ENCODE assay signal across 22 cellular contexts in genomic region chr7:158351481-158351880, GRCh38.
DNase-seq lines count a peak whose midpoint lies in the region; ATAC-seq and TF ChIP-seq lines count a peak whose summit lies in the region.
"Had no signal": no experiment of that assay in that cellular context is flagged by ENCODE, and none has a peak within 500 bp of the region (broad histone marks: within the 10 kb centered on the region; RNA-seq: fewer than 3 reads in every experiment).

No MANE protein-coding gene starts in this region.

- H3K27me3 ChIP-seq in iPS-15b (ENCODE audit: control insufficient read depth, insufficient read depth, low read length): peaks cover 24% of the 10 kb centered on the region
- no peaks in the 10 kb centered on the region for H3K27me3 ChIP-seq in osteoblast (ENCODE audit: insufficient read depth, low read length)
- H3K27me3 ChIP-seq: BLaER1 treated with 17β-estradiol and CSF1 and Interleukin-3, amounts not matched to agents 10 nM and 100 nM had no signal

- H3K27ac Mint-ChIP-seq in type B pancreatic cell: no peak overlapping the region
- H3K27ac Mint-ChIP-seq: CD8-positive, alpha-beta memory T cell; IgD-negative memory B cell had no signal

- H3K27ac ChIP-seq in osteoblast (ENCODE audit: low read depth, low read length): no peak overlapping the region
- H3K27ac ChIP-seq: A549; BLaER1 treated with 17β-estradiol and CSF1 and Interleukin-3, amounts not matched to agents 10 nM and 100 nM had no signal

- TF ChIP-seq CTCF in osteoblast (IDR thresholded peaks at IDR 0.05; ENCODE audit: extremely low read depth, low read depth, low read length) (no peak), type B pancreatic cell (conservative IDR thresholded peaks at IDR 0.05) (no peak)

- in situ Hi-C loops in G401 (cut with HindIII; ENCODE audit: low sequenced_read_pairs): no loop called here

- intact Hi-C loops in Right ventricle myocardium superior (cut with DNase I) (no loop called here), left cardiac atrium (cut with DNase I) (no loop called here)

- H3K4me3 Mint-ChIP-seq in type B pancreatic cell: no peak overlapping the region
- H3K4me3 Mint-ChIP-seq: CD8-positive, alpha-beta memory T cell; IgD-negative memory B cell had no signal

- H3K4me3 ChIP-seq in iPS-15b (ENCODE audit: low read depth, low read length) (peak overlapping the region; percentile 53), osteoblast (ENCODE audit: insufficient read depth, low read length) (no peak overlapping the region)
- H3K4me3 ChIP-seq: A549; BLaER1 treated with 17β-estradiol and CSF1 and Interleukin-3, amounts not matched to agents 10 nM and 100 nM had no signal

- peak; percentile 6 for DNase-seq in Right ventricle myocardium superior
- no peak for DNase-seq in left cardiac atrium
- DNase-seq in osteoblast (ENCODE audit: insufficient read length, low spot score, missing footprints): peak; percentile 80
- peak; percentile 34 for DNase-seq in type B pancreatic cell (ENCODE audit: extremely low spot score, unreplicated experiment)
- DNase-seq in effector CD8-positive, alpha-beta T cell (lab: John Stamatoyannopoulos, UW): no peak
- DNase-seq in G401 (ENCODE audit: low spot score): no peak
- DNase-seq: CD8-positive, alpha-beta memory T cell; DMS79; Kasumi-1; MM.1S; NCI-H1105 treated with DMSO at 0.1 percent for 48 hours; NCI-H1694 treated with DMSO at 0.1 percent for 48 hours; NCI-H2107; NCI-H345; NCI-H526; SHP77 treated with DMSO at 0.1 percent for 48 hours had no signal

- H3K9ac ChIP-seq in iPS-15b (ENCODE audit: low read depth, low read length): no peak overlapping the region
- H3K9ac ChIP-seq: BLaER1 treated with 17β-estradiol and CSF1 and Interleukin-3, amounts not matched to agents 10 nM and 100 nM had no signal

- no peaks in the 10 kb centered on the region for H3K79me2 ChIP-seq in osteoblast (ENCODE audit: insufficient read depth, low read length)

- peaks cover 5% of the 10 kb centered on the region for H3K4me1 Mint-ChIP-seq in type B pancreatic cell (ENCODE audit: unreplicated experiment)
- H3K4me1 Mint-ChIP-seq: CD8-positive, alpha-beta memory T cell; IgD-negative memory B cell had no signal

- H3K27me3 Mint-ChIP-seq in type B pancreatic cell: peaks cover 67% of the 10 kb centered on the region
- H3K27me3 Mint-ChIP-seq: IgD-negative memory B cell had no signal

- H3K36me3 Mint-ChIP-seq in type B pancreatic cell: no peaks in the 10 kb centered on the region
- H3K36me3 Mint-ChIP-seq: CD8-positive, alpha-beta memory T cell; IgD-negative memory B cell had no signal

- no peaks in the 10 kb centered on the region for H4K20me1 ChIP-seq in osteoblast (ENCODE audit: insufficient read depth, low read length)

- peaks cover 5% of the 10 kb centered on the region for H3K9me3 Mint-ChIP-seq in type B pancreatic cell

- no peak overlapping the region for H2AFZ ChIP-seq in osteoblast (ENCODE audit: low read length)

- no peaks in the 10 kb centered on the region for H3K9me3 ChIP-seq in iPS-15b (ENCODE audit: control insufficient read depth, insufficient read depth, low read length)
- peaks cover 2% of the 10 kb centered on the region for H3K9me3 ChIP-seq in osteoblast (ENCODE audit: low read depth, low read length)
- H3K9me3 ChIP-seq: BLaER1 treated with 17β-estradiol and CSF1 and Interleukin-3, amounts not matched to agents 10 nM and 100 nM had no signal

- no peak overlapping the region for H3K4me2 ChIP-seq in osteoblast (ENCODE audit: insufficient read depth, low read length)
- H3K4me2 ChIP-seq: A549; BLaER1 treated with 17β-estradiol and CSF1 and Interleukin-3, amounts not matched to agents 10 nM and 100 nM had no signal

- H3K36me3 ChIP-seq in iPS-15b (ENCODE audit: control insufficient read depth, insufficient read depth, low read length): no peaks in the 10 kb centered on the region
- no peaks in the 10 kb centered on the region for H3K36me3 ChIP-seq in osteoblast (ENCODE audit: insufficient read depth, low read length)
- H3K36me3 ChIP-seq: BLaER1 treated with 17β-estradiol and CSF1 and Interleukin-3, amounts not matched to agents 10 nM and 100 nM had no signal

- H3K4me1 ChIP-seq in iPS-15b (ENCODE audit: control insufficient read depth, insufficient read depth, low read length) (no peaks in the 10 kb centered on the region), osteoblast (ENCODE audit: insufficient read depth, low read length) (no peaks in the 10 kb centered on the region)
- H3K4me1 ChIP-seq: A549 had no signal

- ATAC-seq in Right ventricle myocardium superior (ENCODE audit: poor library complexity): no peak
- no peak for ATAC-seq in left cardiac atrium
- ATAC-seq in HG03342 (IDR thresholded peaks at IDR 0.05; ENCODE audit: unreplicated experiment): no peak
- ATAC-seq: HCT116 had no signal

Comparison
In these comparisons a context has a peak if more than half of its experiments do, and no peak if none do; other contexts are left out.
1. DNase-seq: peak in Right ventricle myocardium superior (single experiment), osteoblast (single experiment) and type B pancreatic cell (single experiment); none in left cardiac atrium (single experiment), effector CD8-positive, alpha-beta T cell (single experiment) and G401 (single experiment).